8 cellular contexts compared by ENCODE assay signal in genomic region chr3:171967137-171967783, GRCh38.
A peak's percentile ranks its signal among the peaks of the same experiment; 100 is the strongest.
DNase-seq lines count a peak whose midpoint lies in the region; ATAC-seq and TF ChIP-seq lines count a peak whose summit lies in the region.

No MANE protein-coding gene starts in this region.

- H3K27me3 ChIP-seq in BJ (ENCODE audit: control insufficient read depth, insufficient read depth, low read length) (no peaks in the 10 kb centered on the region), brain microvascular endothelial cell (replicated peaks) (no peaks in the 10 kb centered on the region)

- no peak for TF ChIP-seq CTCF in BJ (IDR thresholded peaks at IDR 0.05; ENCODE audit: insufficient read depth, low read depth, low read length)
- TF ChIP-seq CTCF in brain microvascular endothelial cell (IDR thresholded peaks at IDR 0.05; ENCODE audit: low read depth, low read length, missing control alignments), result no peak

- H3K36me3 ChIP-seq in BJ (ENCODE audit: control insufficient read depth, insufficient read depth, low read length) (no peaks in the 10 kb centered on the region), brain microvascular endothelial cell (replicated peaks) (no peaks in the 10 kb centered on the region)

- in situ Hi-C loops in brain microvascular endothelial cell (cut with HindIII; ENCODE audit: low pct_ligation_motif_present, low sequenced_read_pairs), result no loop called here

- peak overlapping the region; percentile 66 for H3K27ac ChIP-seq in brain microvascular endothelial cell

- POLR2A ChIA-PET in BJ (lab: Charles Lee), result no interaction called here

- no peak for ATAC-seq in HG02840 (IDR thresholded peaks at IDR 0.05; ENCODE audit: low FRiP score, unreplicated experiment)
- ATAC-seq in HG03460 (IDR thresholded peaks at IDR 0.05; ENCODE audit: unreplicated experiment), result no peak
- no peak for ATAC-seq in GM18907 (IDR thresholded peaks at IDR 0.05; ENCODE audit: unreplicated experiment)
- ATAC-seq in GM19397 (IDR thresholded peaks at IDR 0.05; ENCODE audit: unreplicated experiment), result no peak

- DNase-seq in BJ (ENCODE audit: low read depth) (peak; percentile 90), LoVo (ENCODE audit: low spot score) (peak; percentile 75), brain microvascular endothelial cell (peak; percentile 64), lung microvascular endothelial cell (ENCODE audit: low read depth in 2 of 2) (peak; percentile 86 to 90)

- CTCF ChIA-PET in BJ (lab: Yijun Ruan, JAX), result no interaction called here

- H3K4me3 ChIP-seq in BJ (ENCODE audit: low read depth, low read length), result no peak overlapping the region
- H3K4me3 ChIP-seq in brain microvascular endothelial cell (ENCODE audit: low read depth, low read length), result no peak overlapping the region
